ENCODE assay signal across 13 cellular contexts in the genomic region with DNA sequence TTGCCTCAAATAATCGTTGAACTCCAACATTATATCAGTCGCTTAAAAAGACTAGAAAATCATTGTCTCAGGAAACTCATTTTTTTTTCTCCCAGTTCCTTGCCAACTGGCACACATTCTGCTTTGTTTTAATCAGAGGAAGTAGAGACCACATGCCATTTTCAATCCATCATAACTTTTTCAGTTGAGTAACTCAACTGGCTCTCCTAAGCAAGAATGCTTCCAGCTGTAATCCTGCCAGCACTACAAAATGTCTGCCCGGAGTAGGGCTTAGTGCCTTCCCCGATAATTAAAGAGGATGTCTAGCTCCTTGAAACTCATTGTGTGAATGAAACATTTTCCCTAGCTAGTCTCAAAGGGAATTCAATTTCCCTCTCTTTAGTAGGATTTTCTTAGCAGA. TPM values are rescaled to one million over a fixed set of nuclear protein-coding genes. Genes with fewer than 3 reads are reported as not detected.
DNase-seq lines count a peak whose midpoint lies in the region; ATAC-seq and TF ChIP-seq lines count a peak whose summit lies in the region.
"Had no signal": no experiment of that assay in that cellular context is flagged by ENCODE, and none has a peak within 500 bp of the region (broad histone marks: within the 10 kb centered on the region; RNA-seq: fewer than 3 reads in every experiment).

No MANE protein-coding gene starts in this region.

- H3K27ac Mint-ChIP-seq in CD8-positive, alpha-beta T cell, result no peak overlapping the region

- no peak overlapping the region for H3K4me3 Mint-ChIP-seq in CD8-positive, alpha-beta T cell

- ATAC-seq in CD8-positive, alpha-beta T cell, result no peak

- H3K27me3 ChIP-seq in H7 (ENCODE audit: control insufficient read depth, insufficient read depth, low read length) (no peaks in the 10 kb centered on the region), skeletal muscle satellite cell (ENCODE audit: control insufficient read depth, insufficient read depth, low read length) (no peaks in the 10 kb centered on the region)
- H3K27me3 ChIP-seq in CD8-positive, alpha-beta T cell (ENCODE audit: insufficient read depth, low read length), result no peaks in the 10 kb centered on the region

- H3K36me3 ChIP-seq in H7 (replicated peaks; ENCODE audit: control insufficient read depth, insufficient read depth, low read length) (no peaks in the 10 kb centered on the region), skeletal muscle satellite cell (ENCODE audit: insufficient read depth, low read length) (no peaks in the 10 kb centered on the region)
- H3K36me3 ChIP-seq in CD8-positive, alpha-beta T cell (ENCODE audit: insufficient read depth, low read length), result no peaks in the 10 kb centered on the region

- POLR2A ChIA-PET in CD8-positive, alpha-beta T cell (lab: Charles Lee), result no interaction called here

- intact Hi-C loops in CD8-positive, alpha-beta T cell (cut with DNase I, micrococcal nuclease), result no loop called here

- peak overlapping the region; percentile 46 for H3K4me2 ChIP-seq in skeletal muscle satellite cell (ENCODE audit: low read length)

- H3K9ac ChIP-seq in skeletal muscle satellite cell (ENCODE audit: low read depth, low read length), result peak overlapping the region; percentile 33

- H3K9me3 ChIP-seq in skeletal muscle satellite cell (replicated peaks; ENCODE audit: low read length), result no peaks in the 10 kb centered on the region
- H3K9me3 ChIP-seq in CD8-positive, alpha-beta T cell (ENCODE audit: low read length), result no peaks in the 10 kb centered on the region

- peaks cover 5% of the 10 kb centered on the region for H3K9me3 Mint-ChIP-seq in CD8-positive, alpha-beta T cell

- no peaks in the 10 kb centered on the region for H3K4me1 Mint-ChIP-seq in CD8-positive, alpha-beta T cell (ENCODE audit: low read depth)

- no peaks in the 10 kb centered on the region for H3K36me3 Mint-ChIP-seq in CD8-positive, alpha-beta T cell

- DNase-seq in H7 (peak; percentile 13), astrocyte of the hippocampus (ENCODE audit: low read depth, low spot score) (peak; percentile 63), iPS-NIHi11 (ENCODE audit: low spot score) (peak; percentile 42), T-helper 9 cell (no peak), NCI-H128 (lab: John Stamatoyannopoulos, UW; ENCODE audit: unreplicated experiment) (no peak)
- DNase-seq in effector CD8-positive, alpha-beta T cell (lab: John Stamatoyannopoulos, UW), result no peak
- no peak for DNase-seq in CD8-positive, alpha-beta T cell
- DNase-seq: activated CD8-positive, alpha-beta memory T cell treated with anti-CD3 and anti-CD28 coated beads, Interleukin-2, amount 50 U/mL, for 48 hours; kidney; NCI-H345; stimulated activated naive CD4-positive, alpha-beta T cell had no signal

- H3K4me3 ChIP-seq in H7 (ENCODE audit: insufficient read depth, low read depth, low read length) (no peak overlapping the region), skeletal muscle satellite cell (ENCODE audit: low read length) (peak overlapping the region; percentile 3)
- no peak overlapping the region for H3K4me3 ChIP-seq in CD8-positive, alpha-beta T cell (ENCODE audit: low read depth, low read length)
- H3K4me3 ChIP-seq: coronary artery had no signal

- TF ChIP-seq CTCF in CD8-positive, alpha-beta T cell (IDR thresholded peaks at IDR 0.05), result no peak

- CTCF ChIA-PET in CD8-positive, alpha-beta T cell (lab: Charles Lee), result no interaction called here

- H3K27me3 Mint-ChIP-seq in CD8-positive, alpha-beta T cell (ENCODE audit: low read depth), result no peaks in the 10 kb centered on the region

- H3K4me1 ChIP-seq in skeletal muscle satellite cell (ENCODE audit: control insufficient read depth, insufficient read depth, low read length), result peaks cover 23% of the 10 kb centered on the region
- H3K4me1 ChIP-seq in CD8-positive, alpha-beta T cell (ENCODE audit: insufficient read depth, low read length), result no peaks in the 10 kb centered on the region

- H3K27ac ChIP-seq in CD8-positive, alpha-beta T cell (ENCODE audit: low read depth, low read length), result no peak overlapping the region
- H3K27ac ChIP-seq: coronary artery had no signal

RNA-seq across cellular contexts. Expression of a gene that starts 33.0 kb away (rescaled TPM):
- 0.04 TPM in 1 of 2 replicates, not detected in the other for total RNA-seq in H7 (2014; rRNA removed; shearing (Covaris generic))
- total RNA-seq in skeletal muscle satellite cell (2012; rRNA removed), result not detected in 2 replicates
- not detected for total RNA-seq in CD8-positive, alpha-beta T cell

Comparison
In these comparisons a context has a peak if more than half of its experiments do, and no peak if none do; other contexts are left out.
1. DNase-seq: peak in H7 (single experiment), astrocyte of the hippocampus (single experiment) and iPS-NIHi11 (single experiment); none in effector CD8-positive, alpha-beta T cell (single experiment), T-helper 9 cell (single experiment), CD8-positive, alpha-beta T cell (0 of 7) and NCI-H128 (single experiment).